23 cellular contexts compared by ENCODE assay signal in the genomic region with DNA sequence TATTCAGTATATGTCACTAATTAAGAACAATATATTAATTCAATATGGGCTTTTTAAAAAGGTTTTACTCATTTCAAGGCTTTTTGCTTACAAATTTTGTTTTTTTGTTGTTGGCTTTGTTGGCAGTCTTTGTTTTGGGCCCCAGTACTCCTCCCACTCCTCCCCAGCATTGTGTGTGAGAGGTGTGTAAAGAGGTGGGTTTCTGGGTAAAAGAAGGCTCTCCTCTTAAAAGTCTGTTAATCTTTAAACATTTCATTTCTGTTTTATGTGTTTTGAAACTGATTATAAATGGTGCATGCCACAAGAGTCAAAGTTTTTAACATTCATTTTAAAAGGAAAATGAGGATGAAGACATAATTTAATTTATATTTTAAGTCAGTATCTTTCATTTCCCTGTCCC.
"Had no signal": no experiment of that assay in that cellular context is flagged by ENCODE, and none has a peak within 500 bp of the region (broad histone marks: within the 10 kb centered on the region; RNA-seq: fewer than 3 reads in every experiment).

No MANE protein-coding gene starts in this region.

- H3K27me3 ChIP-seq: body of pancreas, cardiac muscle cell, heart left ventricle, tibial artery had no signal

- H3K4me3 Mint-ChIP-seq: activated naive CD4-positive, alpha-beta T cell treated with anti-CD3 and anti-CD28 coated beads, Interleukin-2, amount 50 U/mL, for 24 hours; naive B cell; neural crest cell; stimulated activated effector memory CD8-positive, alpha-beta T cell treated with anti-CD3 and anti-CD28 coated beads, Interleukin-12 subunit alpha, Interleukin-12 subunit beta, amount 100 ng/mL, for 72 hours; stimulated activated naive CD8-positive, alpha-beta T cell treated with anti-CD3 and anti-CD28 coated beads, Interleukin-15, amount 100 ng/mL, for 72 hours had no signal

- H3K27ac Mint-ChIP-seq: stimulated activated effector memory CD8-positive, alpha-beta T cell treated with anti-CD3 and anti-CD28 coated beads, Interleukin-12 subunit alpha, Interleukin-12 subunit beta, amount 100 ng/mL, for 72 hours had no signal

- H3K36me3 ChIP-seq: cardiac muscle cell had no signal

- H3K27me3 Mint-ChIP-seq: activated naive CD4-positive, alpha-beta T cell treated with anti-CD3 and anti-CD28 coated beads, Interleukin-2, amount 50 U/mL, for 24 hours; naive B cell; stimulated activated naive CD8-positive, alpha-beta T cell treated with anti-CD3 and anti-CD28 coated beads, Interleukin-15, amount 100 ng/mL, for 72 hours had no signal

- H3K9me3 ChIP-seq: body of pancreas, heart left ventricle, tibial artery had no signal

- ATAC-seq: body of pancreas; heart left ventricle; left cardiac atrium; sciatic nerve; stimulated activated effector memory CD8-positive, alpha-beta T cell treated with anti-CD3 and anti-CD28 coated beads, Interleukin-12 subunit alpha, Interleukin-12 subunit beta, amount 100 ng/mL, for 72 hours; stimulated activated naive CD8-positive, alpha-beta T cell treated with anti-CD3 and anti-CD28 coated beads, Interleukin-15, amount 100 ng/mL, for 72 hours had no signal

- DNase-seq: activated CD4-positive, alpha-beta T cell treated with anti-CD3 and anti-CD28 coated beads, Interleukin-2, amount 50 U/mL, for 1 hour; activated CD4-positive, CD25-positive, alpha-beta regulatory T cell treated with anti-CD3 and anti-CD28 coated beads, Interleukin-2, amount 50 U/mL, for 72 hours; activated CD8-positive, alpha-beta memory T cell treated with anti-CD3 and anti-CD28 coated beads, Interleukin-2, amount 50 U/mL, for 48 hours; activated gamma-delta T cell; activated T-cell treated with anti-CD3 and anti-CD28 coated beads, Interleukin-2, amount 50 U/mL, for 48 hours; anterior cingulate cortex; body of pancreas; heart left ventricle; islet precursor cell; left cardiac atrium; mesenchymal stem cell; naive B cell; occipital lobe; small intestine; stimulated activated CD4-positive, alpha-beta T cell treated with anti-CD3 and anti-CD28 coated beads, Interleukin-2, amount 100 ng/mL, for 24 hours; stimulated activated naive CD8-positive, alpha-beta T cell treated with anti-CD3 and anti-CD28 coated beads, Interleukin-15, amount 100 ng/mL, for 72 hours; tibial artery; WERI-Rb-1 had no signal

- H3K27ac ChIP-seq: body of pancreas, cardiac muscle cell, heart left ventricle, tibial artery, WERI-Rb-1 had no signal

- H3K9me3 Mint-ChIP-seq: activated naive CD4-positive, alpha-beta T cell treated with anti-CD3 and anti-CD28 coated beads, Interleukin-2, amount 50 U/mL, for 24 hours; naive B cell; neural crest cell; stimulated activated effector memory CD8-positive, alpha-beta T cell treated with anti-CD3 and anti-CD28 coated beads, Interleukin-12 subunit alpha, Interleukin-12 subunit beta, amount 100 ng/mL, for 72 hours; stimulated activated naive CD8-positive, alpha-beta T cell treated with anti-CD3 and anti-CD28 coated beads, Interleukin-15, amount 100 ng/mL, for 72 hours had no signal

- H3K4me3 ChIP-seq: body of pancreas, cardiac muscle cell, heart left ventricle, tibial artery had no signal
